In the genomic region with DNA sequence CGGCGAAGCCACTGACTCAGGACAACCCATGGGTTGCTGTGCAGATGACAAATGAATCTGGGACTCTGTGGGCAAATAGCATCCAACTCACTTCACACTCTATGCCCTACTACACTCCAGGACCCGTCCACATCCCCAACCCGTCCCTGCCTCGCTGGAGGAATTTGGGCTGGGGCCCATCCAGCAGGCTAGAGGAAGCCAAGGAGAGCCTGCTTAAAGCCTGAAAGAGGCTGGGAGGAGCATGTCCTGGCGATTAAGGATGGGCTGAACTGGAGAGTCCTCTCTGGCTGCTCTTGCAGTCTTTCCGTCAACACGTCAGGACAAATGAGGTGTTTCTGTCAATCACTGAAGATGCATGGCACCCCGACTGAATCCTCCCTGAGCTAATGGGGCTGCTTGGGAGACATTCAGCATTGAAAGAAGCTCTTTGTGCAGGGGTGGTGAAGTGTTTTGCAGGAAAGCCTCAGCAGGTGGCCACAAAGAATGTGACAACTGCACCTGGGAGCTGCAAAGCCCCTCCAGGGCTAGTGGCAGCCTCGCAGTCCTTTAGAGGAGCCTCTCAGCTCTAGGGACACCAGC, we compare ENCODE assay signal across 23 cellular contexts.
"Had no signal": no experiment of that assay in that cellular context is flagged by ENCODE, and none has a peak within 500 bp of the region (broad histone marks: within the 10 kb centered on the region; RNA-seq: fewer than 3 reads in every experiment).

No MANE protein-coding gene starts in this region.

- H2AFZ ChIP-seq: parathyroid adenoma had no signal

- DNase-seq: activated CD4-positive, alpha-beta memory T cell treated with anti-CD3 and anti-CD28 coated beads, Interleukin-2, amount 10 ng/mL, durations not matched to agents 7 days and 5 days; activated CD4-positive, alpha-beta T cell treated with anti-CD3 and anti-CD28 coated beads, Interleukin-2, amount 10 ng/mL, durations not matched to agents 24 days and 14 days; activated CD4-positive, CD25-positive, alpha-beta regulatory T cell treated with anti-CD3 and anti-CD28 coated beads, Interleukin-2, amount 50 U/mL, for 72 hours; activated gamma-delta T cell treated with Interleukin-2 at 50 U/mL for 16 hours; activated T-cell treated with anti-CD3 and anti-CD28 coated beads, Interleukin-2, amount 50 U/mL, for 4 hours; immature natural killer cell; midbrain; naive thymus-derived CD4-positive, alpha-beta T cell; occipital lobe; psoas muscle; spleen; stimulated activated CD4-positive, alpha-beta T cell treated with anti-CD3 and anti-CD28 coated beads, Interleukin-4, amount 100 ng/mL, for 1 hour; stimulated activated naive CD8-positive, alpha-beta T cell treated with anti-CD3 and anti-CD28 coated beads, Interleukin-15, Interleukin-2, amounts not matched to agents 100 U/mL and 50 U/mL, for 24 hours; testis; transverse colon had no signal

- H3K27me3 ChIP-seq: breast epithelium, right atrium auricular region, testis had no signal

- H3K4me3 ChIP-seq: breast epithelium, psoas muscle, right atrium auricular region, spleen, testis, transverse colon had no signal

- H3K9ac ChIP-seq: parathyroid adenoma had no signal

- H3K4me1 Mint-ChIP-seq: activated CD4-positive, alpha-beta memory T cell treated with anti-CD3 and anti-CD28 coated beads, Interleukin-2, amount 10 ng/mL, durations not matched to agents 7 days and 5 days; activated CD4-positive, alpha-beta T cell treated with anti-CD3 and anti-CD28 coated beads, Interleukin-2, amount 10 ng/mL, durations not matched to agents 24 days and 14 days; activated T-helper 17 cell treated with anti-CD3 and anti-CD28 coated beads, Interleukin-2, amount 50 U/mL, for 72 hours; central memory CD8-positive, alpha-beta T cell; immature natural killer cell; naive thymus-derived CD4-positive, alpha-beta T cell had no signal

- H3K9me3 Mint-ChIP-seq: activated CD4-positive, alpha-beta memory T cell treated with anti-CD3 and anti-CD28 coated beads, Interleukin-2, amount 10 ng/mL, durations not matched to agents 7 days and 5 days; activated CD4-positive, alpha-beta T cell treated with anti-CD3 and anti-CD28 coated beads, Interleukin-2, amount 10 ng/mL, durations not matched to agents 24 days and 14 days; activated naive CD4-positive, alpha-beta T cell treated with anti-CD3 and anti-CD28 coated beads, Interleukin-2, amount 50 U/mL, for 72 hours; activated T-cell treated with anti-CD3 and anti-CD28 coated beads, Interleukin-2, amount 50 U/mL, for 4 hours; activated T-helper 17 cell treated with anti-CD3 and anti-CD28 coated beads, Interleukin-2, amount 50 U/mL, for 72 hours; central memory CD8-positive, alpha-beta T cell; dendritic cell treated with granulocyte-macrophage colony-stimulating factor and Interleukin-4, amounts not matched to agents 40 ng/mL and 50 ng/mL, for 4 days; naive thymus-derived CD4-positive, alpha-beta T cell had no signal

- H3K27ac Mint-ChIP-seq: activated CD4-positive, alpha-beta memory T cell treated with anti-CD3 and anti-CD28 coated beads, Interleukin-2, amount 10 ng/mL, durations not matched to agents 7 days and 5 days; activated CD4-positive, alpha-beta T cell treated with anti-CD3 and anti-CD28 coated beads, Interleukin-2, amount 10 ng/mL, durations not matched to agents 24 days and 14 days; activated naive CD4-positive, alpha-beta T cell treated with anti-CD3 and anti-CD28 coated beads, Interleukin-2, amount 50 U/mL, for 72 hours; activated T-helper 17 cell treated with anti-CD3 and anti-CD28 coated beads, Interleukin-2, amount 50 U/mL, for 72 hours; dendritic cell treated with granulocyte-macrophage colony-stimulating factor and Interleukin-4, amounts not matched to agents 40 ng/mL and 50 ng/mL, for 4 days; immature natural killer cell; naive thymus-derived CD4-positive, alpha-beta T cell had no signal

- ATAC-seq: activated naive CD4-positive, alpha-beta T cell treated with anti-CD3 and anti-CD28 coated beads, Interleukin-2, amount 50 U/mL, for 72 hours; activated T-cell treated with anti-CD3 and anti-CD28 coated beads, Interleukin-2, amount 50 U/mL, for 4 hours; activated T-helper 17 cell treated with anti-CD3 and anti-CD28 coated beads, Interleukin-2, amount 50 U/mL, for 72 hours; naive thymus-derived CD4-positive, alpha-beta T cell; stimulated activated naive CD8-positive, alpha-beta T cell treated with anti-CD3 and anti-CD28 coated beads, Interleukin-15, Interleukin-2, amounts not matched to agents 100 U/mL and 50 U/mL, for 24 hours had no signal

- H3K79me2 ChIP-seq: parathyroid adenoma had no signal

- H3K4me3 Mint-ChIP-seq: activated CD4-positive, alpha-beta memory T cell treated with anti-CD3 and anti-CD28 coated beads, Interleukin-2, amount 10 ng/mL, durations not matched to agents 7 days and 5 days; activated CD4-positive, alpha-beta T cell treated with anti-CD3 and anti-CD28 coated beads, Interleukin-2, amount 10 ng/mL, durations not matched to agents 24 days and 14 days; activated T-cell treated with anti-CD3 and anti-CD28 coated beads, Interleukin-2, amount 50 U/mL, for 4 hours; activated T-helper 17 cell treated with anti-CD3 and anti-CD28 coated beads, Interleukin-2, amount 50 U/mL, for 72 hours; central memory CD8-positive, alpha-beta T cell; dendritic cell treated with granulocyte-macrophage colony-stimulating factor and Interleukin-4, amounts not matched to agents 40 ng/mL and 50 ng/mL, for 4 days; immature natural killer cell; naive thymus-derived CD4-positive, alpha-beta T cell had no signal

- H3K4me1 ChIP-seq: breast epithelium, parathyroid adenoma, psoas muscle, right atrium auricular region, spleen, testis, transverse colon had no signal

- H3K36me3 Mint-ChIP-seq: activated naive CD4-positive, alpha-beta T cell treated with anti-CD3 and anti-CD28 coated beads, Interleukin-2, amount 50 U/mL, for 72 hours; immature natural killer cell; naive thymus-derived CD4-positive, alpha-beta T cell had no signal

- H3K27ac ChIP-seq: breast epithelium, parathyroid adenoma, psoas muscle, right atrium auricular region, spleen, testis, transverse colon, VCaP had no signal

- H3K9me3 ChIP-seq: breast epithelium, psoas muscle, right atrium auricular region, spleen, testis, transverse colon had no signal

- H3K36me3 ChIP-seq: breast epithelium, right atrium auricular region, spleen, transverse colon had no signal

- H3K27me3 Mint-ChIP-seq: activated CD4-positive, alpha-beta memory T cell treated with anti-CD3 and anti-CD28 coated beads, Interleukin-2, amount 10 ng/mL, durations not matched to agents 7 days and 5 days; activated CD4-positive, alpha-beta T cell treated with anti-CD3 and anti-CD28 coated beads, Interleukin-2, amount 10 ng/mL, durations not matched to agents 24 days and 14 days; dendritic cell treated with granulocyte-macrophage colony-stimulating factor and Interleukin-4, amounts not matched to agents 40 ng/mL and 50 ng/mL, for 4 days had no signal
